21 cellular contexts compared by ENCODE assay signal in genomic region chr1:186286615-186287317, GRCh38. TPM values are rescaled to one million over a fixed set of nuclear protein-coding genes. Genes with fewer than 3 reads are reported as not detected.
A peak's percentile ranks its signal among the peaks of the same experiment; 100 is the strongest.
DNase-seq lines count a peak whose midpoint lies in the region; ATAC-seq and TF ChIP-seq lines count a peak whose summit lies in the region.
"Had no signal": no experiment of that assay in that cellular context is flagged by ENCODE, and none has a peak within 500 bp of the region (broad histone marks: within the 10 kb centered on the region; RNA-seq: fewer than 3 reads in every experiment).

No MANE protein-coding gene starts in this region.

- H3K9me3 Mint-ChIP-seq in activated CD4-positive, alpha-beta T cell treated with anti-CD3 and anti-CD28 coated beads, Interleukin-2, amount 10 ng/mL, durations not matched to agents 24 days and 14 days, result peaks cover 12% of the 10 kb centered on the region
- H3K9me3 Mint-ChIP-seq: natural killer cell treated with Interleukin-12 subunit alpha and Interleukin-12 subunit beta and Interleukin-15 and Interleukin-18, amount 100 ng/mL, for 72 hours; stimulated activated effector memory CD8-positive, alpha-beta T cell treated with anti-CD3 and anti-CD28 coated beads, Interleukin-12 subunit alpha, Interleukin-12 subunit beta, amount 100 ng/mL, for 72 hours had no signal

- H3K4me3 Mint-ChIP-seq in activated CD4-positive, alpha-beta T cell treated with anti-CD3 and anti-CD28 coated beads, Interleukin-2, amount 10 ng/mL, durations not matched to agents 24 days and 14 days, result no peak overlapping the region
- H3K4me3 Mint-ChIP-seq: natural killer cell treated with Interleukin-12 subunit alpha and Interleukin-12 subunit beta and Interleukin-15 and Interleukin-18, amount 100 ng/mL, for 72 hours; stimulated activated effector memory CD8-positive, alpha-beta T cell treated with anti-CD3 and anti-CD28 coated beads, Interleukin-12 subunit alpha, Interleukin-12 subunit beta, amount 100 ng/mL, for 72 hours had no signal

- no peak for TF ChIP-seq CTCF in epithelial cell of esophagus (IDR thresholded peaks at IDR 0.05; ENCODE audit: insufficient read depth, low read depth, low read length, missing control alignments)

- peaks cover 8% of the 10 kb centered on the region for H3K36me3 Mint-ChIP-seq in activated CD4-positive, alpha-beta T cell treated with anti-CD3 and anti-CD28 coated beads, Interleukin-2, amount 10 ng/mL, durations not matched to agents 24 days and 14 days (ENCODE audit: low read depth)
- H3K36me3 Mint-ChIP-seq: natural killer cell treated with Interleukin-12 subunit alpha and Interleukin-12 subunit beta and Interleukin-15 and Interleukin-18, amount 100 ng/mL, for 72 hours; stimulated activated effector memory CD8-positive, alpha-beta T cell treated with anti-CD3 and anti-CD28 coated beads, Interleukin-12 subunit alpha, Interleukin-12 subunit beta, amount 100 ng/mL, for 72 hours had no signal

- ATAC-seq in GM18498 (IDR thresholded peaks at IDR 0.05; ENCODE audit: unreplicated experiment), result no peak
- ATAC-seq: esophagus mucosa; natural killer cell treated with Interleukin-12 subunit alpha and Interleukin-12 subunit beta and Interleukin-15 and Interleukin-18, amount 100 ng/mL, for 72 hours; psoas muscle; stimulated activated effector memory CD8-positive, alpha-beta T cell treated with anti-CD3 and anti-CD28 coated beads, Interleukin-12 subunit alpha, Interleukin-12 subunit beta, amount 100 ng/mL, for 72 hours had no signal

- peaks cover 63% of the 10 kb centered on the region for H3K4me1 Mint-ChIP-seq in activated CD4-positive, alpha-beta T cell treated with anti-CD3 and anti-CD28 coated beads, Interleukin-2, amount 10 ng/mL, durations not matched to agents 24 days and 14 days
- H3K4me1 Mint-ChIP-seq: stimulated activated effector memory CD8-positive, alpha-beta T cell treated with anti-CD3 and anti-CD28 coated beads, Interleukin-12 subunit alpha, Interleukin-12 subunit beta, amount 100 ng/mL, for 72 hours had no signal

- no peak overlapping the region for H3K4me3 ChIP-seq in epithelial cell of esophagus (ENCODE audit: low read length)
- H3K4me3 ChIP-seq: cardiac muscle cell, hepatocyte, psoas muscle, thoracic aorta had no signal

- no peaks in the 10 kb centered on the region for H3K27me3 Mint-ChIP-seq in activated CD4-positive, alpha-beta T cell treated with anti-CD3 and anti-CD28 coated beads, Interleukin-2, amount 10 ng/mL, durations not matched to agents 24 days and 14 days

- intact Hi-C loops in activated CD4-positive, alpha-beta T cell treated with anti-CD3 and anti-CD28 coated beads, Interleukin-2, amount 10 ng/mL, durations not matched to agents 24 days and 14 days (cut with micrococcal nuclease), result no loop called here

- no peak for DNase-seq in activated CD4-positive, alpha-beta T cell treated with anti-CD3 and anti-CD28 coated beads, Interleukin-2, amount 10 ng/mL, durations not matched to agents 24 days and 14 days
- DNase-seq in activated CD4-positive, alpha-beta T cell treated with anti-CD3 and anti-CD28 coated beads for 1 hour, result no peak
- DNase-seq in M059J (ENCODE audit: low read depth) (peak; percentile 16), epithelial cell of esophagus (ENCODE audit: low read depth) (peak; percentile 21), pulmonary artery endothelial cell (ENCODE audit: low read depth, low spot score) (peak; percentile 24), NCI-H2171 treated with DMSO at 0.1 percent for 48 hours (lab: John Stamatoyannopoulos, UW) (no peak), DMS114 treated with DMSO at 0.1 percent for 48 hours (lab: John Stamatoyannopoulos, UW; ENCODE audit: unreplicated experiment) (no peak)
- DNase-seq: activated CD8-positive, alpha-beta memory T cell treated with anti-CD3 and anti-CD28 coated beads, Interleukin-2, amount 50 U/mL, for 48 hours; DMS79; Kasumi-1; NCI-H1417; NCI-H774; stimulated activated CD4-positive, alpha-beta T cell treated with anti-CD3 and anti-CD28 coated beads, Interleukin-15, amount 100 ng/mL, for 24 hours had no signal

- peak overlapping the region; percentile 90 for H3K27ac Mint-ChIP-seq in activated CD4-positive, alpha-beta T cell treated with anti-CD3 and anti-CD28 coated beads, Interleukin-2, amount 10 ng/mL, durations not matched to agents 24 days and 14 days
- H3K27ac Mint-ChIP-seq: natural killer cell treated with Interleukin-12 subunit alpha and Interleukin-12 subunit beta and Interleukin-15 and Interleukin-18, amount 100 ng/mL, for 72 hours; stimulated activated effector memory CD8-positive, alpha-beta T cell treated with anti-CD3 and anti-CD28 coated beads, Interleukin-12 subunit alpha, Interleukin-12 subunit beta, amount 100 ng/mL, for 72 hours had no signal

RNA-seq across cellular contexts. Expression of gene PRG4, which starts 9.3 kb away (rescaled TPM):
- 7.6 and 8.5 TPM in 2 replicates for total RNA-seq in activated CD4-positive, alpha-beta T cell treated with anti-CD3 and anti-CD28 coated beads, Interleukin-2, amount 10 ng/mL, durations not matched to agents 24 days and 14 days
- total RNA-seq in M059J (2014; rRNA removed; shearing (Covaris generic)), result not detected in 2 replicates
- total RNA-seq in pulmonary artery endothelial cell, result not detected in 2 replicates
- total RNA-seq: cardiac muscle cell; esophagus mucosa; natural killer cell treated with Interleukin-12 subunit alpha and Interleukin-12 subunit beta and Interleukin-15 and Interleukin-18, amount 100 ng/mL, for 72 hours had no signal

Comparison
In these comparisons a context has a peak if more than half of its experiments do, and no peak if none do; other contexts are left out.
1. DNase-seq: peak in M059J (single experiment), epithelial cell of esophagus (single experiment) and pulmonary artery endothelial cell (single experiment); none in activated CD4-positive, alpha-beta T cell treated with anti-CD3 and anti-CD28 coated beads, Interleukin-2, amount 10 ng/mL, durations not matched to agents 24 days and 14 days (single experiment), activated CD4-positive, alpha-beta T cell treated with anti-CD3 and anti-CD28 coated beads for 1 hour (single experiment), NCI-H2171 treated with DMSO at 0.1 percent for 48 hours (single experiment) and DMS114 treated with DMSO at 0.1 percent for 48 hours (single experiment).